Comparison of ENCODE assay signal across 1 cellular context in the genomic region with DNA sequence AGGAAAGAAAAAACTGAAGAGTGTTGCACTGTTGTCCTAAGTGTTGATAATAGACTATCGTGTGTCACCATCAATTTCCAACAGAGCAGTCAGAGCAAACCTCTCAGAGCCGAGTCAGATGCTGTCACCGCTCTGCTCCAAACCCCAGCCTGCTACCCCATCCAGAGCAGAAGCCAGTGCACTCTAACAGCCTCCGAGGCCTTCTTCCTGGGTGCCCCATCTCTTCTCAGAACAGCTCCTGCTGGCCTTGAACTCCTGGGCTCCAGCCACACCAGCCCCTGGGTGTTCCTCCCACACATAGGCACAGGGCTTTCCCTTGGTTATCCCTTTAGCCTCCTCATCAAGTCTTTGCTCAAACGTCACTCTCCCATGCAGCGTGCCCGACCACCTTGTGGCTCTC.
TF ChIP-seq lines count a peak whose summit lies in the region.

No MANE protein-coding gene starts in this region.

TF ChIP-seq in HepG2, 621 proteins besides CTCF, POLR2A, EP300 and RAD21:
- TF ChIP-seq ERF (CRISPR knock-in tag; IDR thresholded peaks at IDR 0.05) (no peak), ZNF589 (CRISPR knock-in tag; conservative IDR thresholded peaks at IDR 0.05) (no peak), ZNF549 (CRISPR knock-in tag; IDR thresholded peaks at IDR 0.05) (no peak), ARHGAP35 (CRISPR knock-in tag; IDR thresholded peaks at IDR 0.05; ENCODE audit: borderline replicate concordance) (no peak), EEA1 (CRISPR knock-in tag; IDR thresholded peaks at IDR 0.05; ENCODE audit: borderline replicate concordance) (no peak)
- TF ChIP-seq, protein P1, sequence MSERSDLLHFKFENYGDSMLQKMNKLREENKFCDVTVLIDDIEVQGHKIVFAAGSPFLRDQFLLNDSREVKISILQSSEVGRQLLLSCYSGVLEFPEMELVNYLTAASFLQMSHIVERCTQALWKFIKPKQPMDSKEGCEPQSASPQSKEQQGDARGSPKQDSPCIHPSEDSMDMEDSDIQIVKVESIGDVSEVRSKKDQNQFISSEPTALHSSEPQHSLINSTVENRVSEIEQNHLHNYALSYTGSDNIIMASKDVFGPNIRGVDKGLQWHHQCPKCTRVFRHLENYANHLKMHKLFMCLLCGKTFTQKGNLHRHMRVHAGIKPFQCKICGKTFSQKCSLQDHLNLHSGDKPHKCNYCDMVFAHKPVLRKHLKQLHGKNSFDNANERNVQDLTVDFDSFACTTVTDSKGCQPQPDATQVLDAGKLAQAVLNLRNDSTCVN (CRISPR knock-in tag; IDR thresholded peaks at IDR 0.05; ENCODE audit: borderline replicate concordance): no peak
